In the genomic region with DNA sequence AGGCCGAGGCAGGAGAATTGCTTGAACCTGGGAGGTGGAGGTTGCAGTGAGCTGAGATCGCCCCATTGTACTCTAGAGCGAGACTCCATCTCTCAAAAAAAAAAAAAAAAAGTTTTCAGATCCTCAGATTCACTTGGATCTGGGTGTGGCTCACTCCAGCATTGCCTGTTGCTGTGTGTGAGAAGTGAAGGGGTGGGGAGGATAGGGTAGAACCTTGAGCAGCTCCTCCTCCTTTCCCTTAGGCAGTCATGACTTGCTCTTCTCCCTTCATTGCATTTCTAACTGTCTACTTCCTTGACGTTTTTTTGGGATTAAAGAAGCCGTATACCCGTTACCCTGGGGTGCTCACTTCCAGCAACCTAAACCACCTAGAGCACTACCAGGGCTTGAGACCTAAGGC, we compare ENCODE assay signal across 18 cellular contexts.
DNase-seq lines count a peak whose midpoint lies in the region; ATAC-seq, FAIRE-seq and TF ChIP-seq lines count a peak whose summit lies in the region.
"Had no signal": no experiment of that assay in that cellular context is flagged by ENCODE, and none has a peak within 500 bp of the region (broad histone marks: within the 10 kb centered on the region; RNA-seq: fewer than 3 reads in every experiment).

No MANE protein-coding gene starts in this region.

- 77 to 86% (median 83%) methylated on average over 6 of the region's 6 CpGs for WGBS in stomach, 5 donors

- H2AFZ ChIP-seq in keratinocyte (ENCODE audit: control insufficient read depth, low read length): no peak overlapping the region

- H3K4me3 ChIP-seq in epithelial cell of esophagus (ENCODE audit: low read length): no peak overlapping the region
- H3K4me3 ChIP-seq in keratinocyte (ENCODE audit: control insufficient read depth in 2 of 3, extremely low read depth in 1 of 3, insufficient read depth in 2 of 3, low read depth in 1 of 3, low read length in 3 of 3): no peak overlapping the region
- no peak overlapping the region for H3K4me3 ChIP-seq in stomach

- H3K79me2 ChIP-seq in keratinocyte (ENCODE audit: control insufficient read depth, insufficient read depth, low read length): no peaks in the 10 kb centered on the region

- no peak overlapping the region for H3K4me2 ChIP-seq in keratinocyte (ENCODE audit: control insufficient read depth, extremely low read depth, insufficient read depth, low read depth, low read length)

- DNase-seq in epithelial cell of esophagus (ENCODE audit: low read depth) (peak; percentile 56), keratinocyte (ENCODE audit: low read depth, low spot score) (no peak), stomach (no peak), NK-92 (lab: John Stamatoyannopoulos, UW; ENCODE audit: unreplicated experiment) (no peak), NCI-H2171 treated with DMSO at 0.1 percent for 48 hours (lab: John Stamatoyannopoulos, UW) (no peak)
- DNase-seq: ACHN; BE2C; C1 segment of cervical spinal cord; CD4-positive, CD25-positive, alpha-beta regulatory T cell; CD8-positive, alpha-beta memory T cell; COR-L47; H9 had no signal

- H3K9me3 ChIP-seq in keratinocyte (ENCODE audit: control insufficient read depth, low read depth, low read length) (no peaks in the 10 kb centered on the region), stomach (no peaks in the 10 kb centered on the region)
- H3K9me3 ChIP-seq: BE2C had no signal

- no peaks in the 10 kb centered on the region for H4K20me1 ChIP-seq in keratinocyte (ENCODE audit: control insufficient read depth, extremely low read depth, insufficient read depth, low read length)

- ATAC-seq in HG03159 (IDR thresholded peaks at IDR 0.05; ENCODE audit: unreplicated experiment): no peak

- no peaks in the 10 kb centered on the region for H3K27me3 ChIP-seq in keratinocyte (ENCODE audit: control insufficient read depth, extremely low read depth, insufficient read depth, low read length)
- H3K27me3 ChIP-seq in stomach: no peaks in the 10 kb centered on the region
- H3K27me3 ChIP-seq: BE2C had no signal

- dilution Hi-C loops in keratinocyte (cut with MboI; ENCODE audit: extremely low pct_ligation_motif_present, low sequenced_read_pairs): no loop called here

- no peaks in the 10 kb centered on the region for H3K9me1 ChIP-seq in keratinocyte (ENCODE audit: control insufficient read depth, extremely low read depth, insufficient read depth, low read length)

- peak; percentile 36 for FAIRE-seq in keratinocyte (lab: Jason Lieb, UNC)
- FAIRE-seq: A204.1, D721Med, G401.6, GM12892, H1 had no signal

- intact Hi-C loops in stomach (cut with DNase I; ENCODE audit: low total_unique reads): no loop called here

- TF ChIP-seq CTCF in epithelial cell of esophagus (IDR thresholded peaks at IDR 0.05; ENCODE audit: insufficient read depth, low read depth, low read length, missing control alignments): no peak
- no peak for TF ChIP-seq CTCF in keratinocyte (optimal IDR thresholded peaks at IDR 0.05 in 1 of 3, IDR thresholded peaks at IDR 0.05 in 1 of 3, conservative IDR thresholded peaks at IDR 0.05 in 1 of 3; ENCODE audit: extremely low read depth in 1 of 3, insufficient read depth in 2 of 3, low read length in 3 of 3)
- TF ChIP-seq CTCF in stomach (IDR thresholded peaks at IDR 0.05): no peak

- H3K27ac ChIP-seq in keratinocyte (ENCODE audit: control insufficient read depth, insufficient read depth, low read length) (no peak overlapping the region), stomach (peak overlapping the region in 4 of 5 donors; percentile 31 to 57 (median 36))

- no peak for TF ChIP-seq EP300 in stomach (IDR thresholded peaks at IDR 0.05)

- H3K4me1 ChIP-seq in keratinocyte (ENCODE audit: control insufficient read depth, extremely low read depth, insufficient read depth, low read length) (peaks cover 12% of the 10 kb centered on the region), stomach (peaks cover 0 to 23% (median 3%) of the 10 kb centered on the region in 4 donors)
- H3K4me1 ChIP-seq: BE2C had no signal

- no peak for TF ChIP-seq POLR2A in stomach (IDR thresholded peaks at IDR 0.05)

- H3K9ac ChIP-seq in keratinocyte (ENCODE audit: control insufficient read depth, extremely low read depth, insufficient read depth, low read length): no peak overlapping the region

- H3K36me3 ChIP-seq in keratinocyte (ENCODE audit: control insufficient read depth in 2 of 2, extremely low read depth in 1 of 2, insufficient read depth in 2 of 2, low read length in 2 of 2): no peaks in the 10 kb centered on the region
- H3K36me3 ChIP-seq in stomach: peaks cover 7 to 73% (median 66%) of the 10 kb centered on the region in 4 donors
